Comparison of ENCODE assay signal across 7 cellular contexts in the genomic region with DNA sequence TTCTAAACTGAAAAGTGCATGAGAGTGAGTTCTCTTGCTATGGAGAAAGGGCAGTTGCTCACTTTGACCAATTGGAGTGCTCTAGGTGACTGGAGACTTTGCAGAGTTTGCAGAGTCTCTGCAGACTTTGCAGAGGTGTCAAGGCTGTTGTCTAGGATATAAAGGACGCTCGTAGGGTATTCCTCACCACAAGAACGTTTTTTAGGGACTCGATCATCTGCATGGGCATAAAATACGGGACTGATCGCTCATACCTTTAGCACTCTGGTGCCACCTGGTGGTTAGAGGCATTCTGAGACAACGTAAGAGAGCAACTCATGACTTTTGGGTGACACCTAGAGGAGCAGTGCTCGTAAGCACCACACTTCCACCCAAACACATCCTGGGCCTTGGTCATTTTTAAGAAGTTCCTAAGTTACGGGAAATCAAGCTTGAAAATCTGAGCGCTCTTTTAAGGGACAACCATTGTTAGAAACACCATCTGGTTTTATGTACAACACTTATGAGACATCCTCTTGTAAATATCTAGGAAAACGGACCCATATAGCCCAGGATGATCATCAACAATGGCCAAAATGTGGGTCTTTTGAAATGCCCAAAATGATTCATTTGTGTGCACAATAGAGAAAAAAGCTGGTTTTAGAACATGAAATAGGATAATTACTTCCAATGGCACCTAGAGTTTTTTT. TPM values are rescaled to one million over a fixed set of nuclear protein-coding genes. Genes with fewer than 3 reads are reported as not detected.
DNase-seq lines count a peak whose midpoint lies in the region; ATAC-seq, FAIRE-seq and TF ChIP-seq lines count a peak whose summit lies in the region.

No MANE protein-coding gene starts in this region.

- POLR2A ChIA-PET in HepG2 (lab: Yijun Ruan, JAX), result no interaction called here

- no peaks in the 10 kb centered on the region for H3K79me2 ChIP-seq in HepG2 (ENCODE audit: insufficient read depth, low read length)

- TF ChIP-seq CTCF in GM13977 (IDR thresholded peaks at IDR 0.05; ENCODE audit: extremely low read depth, insufficient read depth, missing control alignments), result peak; percentile 99
- TF ChIP-seq CTCF in colonic mucosa (IDR thresholded peaks at IDR 0.05), result peak; percentile 94
- TF ChIP-seq CTCF in HepG2 (CRISPR knock-in tag; IDR thresholded peaks at IDR 0.05), result peak; percentile 99

- H4K20me1 ChIP-seq in HepG2 (ENCODE audit: insufficient read depth, low read length), result no peaks in the 10 kb centered on the region

- TF ChIP-seq EP300 in HepG2 (IDR thresholded peaks at IDR 0.05; ENCODE audit: low read depth in 2 of 2, low read length in 2 of 2), result no peak
- no peak for TF ChIP-seq EP300 in HepG2 (CRISPR knock-in tag; IDR thresholded peaks at IDR 0.05; ENCODE audit: borderline replicate concordance)

- DNase-seq in GM13977 (ENCODE audit: low spot score), result peak; percentile 67
- DNase-seq in NCI-H69 (lab: John Stamatoyannopoulos, UW), result peak; percentile 86
- peak; percentile 89 to 96 for DNase-seq in activated CD4-positive, alpha-beta T cell treated with anti-CD3 and anti-CD28 coated beads for 4 hours
- DNase-seq in colonic mucosa, result peak; percentile 96
- peak; percentile 85 for DNase-seq in HepG2 (ENCODE audit: low spot score)
- DNase-seq in stimulated activated CD4-positive, alpha-beta T cell treated with anti-CD3 and anti-CD28 coated beads, Interleukin-4, amount 100 ng/mL, for 48 hours (ENCODE audit: low read depth in 2 of 2), result peak; percentile 84 to 87

- CTCF ChIA-PET in HepG2 (lab: Yijun Ruan, JAX; ENCODE audit: low intra/inter-chr PET ratio, low total read pairs), result interaction anchor here (1.0 to 6.2 kb wide), 4 partner anchors 141 to 854 kb away, joined by 3 to 126 read pairs (median 10); no protein-coding TSS in a partner anchor

- no peaks in the 10 kb centered on the region for H3K9me3 ChIP-seq in colonic mucosa
- no peaks in the 10 kb centered on the region for H3K9me3 ChIP-seq in HepG2 (ENCODE audit: low read length)

- 2% methylated on average over 11 of the region's 11 CpGs for WGBS in HepG2 (ENCODE audit: low lambda C conversion rate)

- TF ChIP-seq POLR2A in HepG2 (IDR thresholded peaks at IDR 0.05; ENCODE audit: insufficient read depth in 1 of 2, low read depth in 2 of 2, low read length in 2 of 2), result no peak

- intact Hi-C loops in colonic mucosa (cut with DNase I), result loop anchor here (2.0 kb wide), 2 partner anchors 140 to 318 kb away; no protein-coding TSS in a partner anchor
- intact Hi-C loops in HepG2 (cut with micrococcal nuclease; ENCODE audit: unreplicated experiment), result loop anchor here (1.0 to 2.0 kb wide), 2 partner anchors 141 to 318 kb away; no protein-coding TSS in a partner anchor

- TF ChIP-seq RAD21 in HepG2 (CRISPR knock-in tag; IDR thresholded peaks at IDR 0.05), result peak; percentile 94

- H3K9ac ChIP-seq in colonic mucosa (ENCODE audit: low read depth in 2 of 2, low read length in 2 of 2), result no peak overlapping the region
- no peak overlapping the region for H3K9ac ChIP-seq in HepG2 (ENCODE audit: insufficient read depth, low read depth, low read length)

- H3K27ac ChIP-seq in colonic mucosa (no peak overlapping the region), HepG2 (ENCODE audit: extremely low read length, insufficient read depth, low read length) (no peak overlapping the region)

- peak overlapping the region; percentile 58; the same call in 1 of the 2 replicates for H3K4me2 ChIP-seq in HepG2 (ENCODE audit: low read depth, low read length)

- no peak overlapping the region for H2AFZ ChIP-seq in HepG2 (ENCODE audit: low read length)

- H3K4me1 ChIP-seq in colonic mucosa (no peaks in the 10 kb centered on the region), HepG2 (ENCODE audit: insufficient read depth, low read length) (no peaks in the 10 kb centered on the region)

- H3K4me3 ChIP-seq in colonic mucosa, result no peak overlapping the region
- H3K4me3 ChIP-seq in HepG2 (replicated peaks in 1 of 3; ENCODE audit: insufficient read depth in 1 of 3, low read depth in 2 of 3, low read length in 3 of 3), result no peak overlapping the region

- FAIRE-seq in HepG2 (lab: Jason Lieb, UNC), result peak; percentile 95

- in situ Hi-C loops in GM13977 (cut with MboI; ENCODE audit: low pct_unique_long_range_greater_than_20kb, low sequenced_read_pairs, unreplicated experiment) (loop anchor here (5.0 to 10.0 kb wide), 2 partner anchors 137 to 324 kb away; a partner anchor contains a TSS), HepG2 (cut with HindIII; ENCODE audit: extremely low pct_ligation_motif_present, low pct_unique_long_range_greater_than_20kb) (loop anchor here (5.0 to 10.0 kb wide), 2 partner anchors 142 to 314 kb away; no protein-coding TSS in a partner anchor)

- ATAC-seq in HG03521 (IDR thresholded peaks at IDR 0.05; ENCODE audit: unreplicated experiment) (peak; percentile 82), HepG2 (peak; percentile 99)

- H3K27me3 ChIP-seq in colonic mucosa, result no peaks in the 10 kb centered on the region
- no peaks in the 10 kb centered on the region; a peak in 1 of 5 replicates for H3K27me3 ChIP-seq in HepG2 (ENCODE audit: control insufficient read depth in 1 of 2, insufficient read depth in 2 of 2, low read length in 2 of 2)

- no TSS peak for BruUV-seq in HepG2 (replicated peaks; lab: Mats Ljungman, UMichigan)

- no peaks in the 10 kb centered on the region for H3K36me3 ChIP-seq in colonic mucosa
- no peaks in the 10 kb centered on the region for H3K36me3 ChIP-seq in HepG2 (replicated peaks in 1 of 2; ENCODE audit: control insufficient read depth in 1 of 2, insufficient read depth in 2 of 2, low read length in 2 of 2)

TF ChIP-seq in HepG2, 621 proteins besides CTCF, POLR2A, EP300 and RAD21 (continues in another document):
- TF ChIP-seq SMAD9 (CRISPR knock-in tag; IDR thresholded peaks at IDR 0.05) (no peak), ZNF292 (CRISPR knock-in tag; IDR thresholded peaks at IDR 0.05; ENCODE audit: borderline replicate concordance, low read depth) (no peak), CHD4 (IDR thresholded peaks at IDR 0.05; ENCODE audit: borderline replicate concordance, low read length) (no peak), NFIB (CRISPR knock-in tag; IDR thresholded peaks at IDR 0.05; ENCODE audit: borderline replicate concordance) (no peak), ZNF761 (CRISPR knock-in tag; conservative IDR thresholded peaks at IDR 0.05) (no peak), RFX3 (CRISPR knock-in tag; IDR thresholded peaks at IDR 0.05) (no peak), TCF7L2 (IDR thresholded peaks at IDR 0.05; ENCODE audit: low read depth, low read length) (no peak), IRF2 (CRISPR knock-in tag; IDR thresholded peaks at IDR 0.05) (peak; percentile 36; the same call in 1 of the 2 replicates), SMC3 (IDR thresholded peaks at IDR 0.05; ENCODE audit: low read length) (peak; percentile 98), PHF5A (CRISPR knock-in tag; IDR thresholded peaks at IDR 0.05; ENCODE audit: low read depth, unreplicated experiment) (no peak), MYNN (CRISPR knock-in tag; IDR thresholded peaks at IDR 0.05; ENCODE audit: low read depth) (no peak), ZNF331 (CRISPR knock-in tag; IDR thresholded peaks at IDR 0.05) (no peak), ZNF225 (CRISPR knock-in tag; IDR thresholded peaks at IDR 0.05) (no peak)
- TF ChIP-seq, protein P1, sequence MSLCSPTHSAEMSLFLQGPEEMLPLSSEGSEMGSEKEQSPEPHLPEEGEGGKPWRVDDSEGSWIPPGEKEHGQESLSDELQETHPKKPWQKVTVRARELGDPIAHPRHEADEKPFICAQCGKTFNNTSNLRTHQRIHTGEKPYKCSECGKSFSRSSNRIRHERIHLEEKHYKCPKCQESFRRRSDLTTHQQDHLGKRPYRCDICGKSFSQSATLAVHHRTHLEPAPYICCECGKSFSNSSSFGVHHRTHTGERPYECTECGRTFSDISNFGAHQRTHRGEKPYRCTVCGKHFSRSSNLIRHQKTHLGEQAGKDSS (CRISPR knock-in tag; IDR thresholded peaks at IDR 0.05; ENCODE audit: borderline replicate concordance, low read depth), result peak; percentile 30; the same call in 1 of the 2 replicates
- TF ChIP-seq, protein P2, sequence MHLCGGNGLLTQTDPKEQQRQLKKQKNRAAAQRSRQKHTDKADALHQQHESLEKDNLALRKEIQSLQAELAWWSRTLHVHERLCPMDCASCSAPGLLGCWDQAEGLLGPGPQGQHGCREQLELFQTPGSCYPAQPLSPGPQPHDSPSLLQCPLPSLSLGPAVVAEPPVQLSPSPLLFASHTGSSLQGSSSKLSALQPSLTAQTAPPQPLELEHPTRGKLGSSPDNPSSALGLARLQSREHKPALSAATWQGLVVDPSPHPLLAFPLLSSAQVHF (CRISPR knock-in tag; IDR thresholded peaks at IDR 0.05), result no peak

RNA-seq across cellular contexts. Expression of a gene that starts 51.6 kb away (rescaled TPM):
- total RNA-seq in colonic mucosa, result under 1 TPM; 0.05 to 0.17 TPM
- not detected in 2 replicates for total RNA-seq in HepG2 (2016; rRNA removed; fragmentation: Illumina TruSeq; extraction: Trizol)
- not detected in 2 replicates for total RNA-seq in HepG2 (2016; cell fraction: cytosol; rRNA removed; fragmentation: Illumina TruSeq; extraction: Trizol; ENCODE audit: low read depth)
- total RNA-seq in HepG2 (2016; cell fraction: insoluble cytoplasmic fraction; rRNA removed; fragmentation: Illumina TruSeq; extraction: Trizol), result not detected in 2 replicates
- total RNA-seq in HepG2 (2016; cell fraction: membrane; rRNA removed; fragmentation: Illumina TruSeq; extraction: Trizol), result not detected in 2 replicates
- not detected in 2 replicates for total RNA-seq in HepG2 (2016; cell fraction: nucleus; rRNA removed; fragmentation: Illumina TruSeq; extraction: Trizol)
- not detected in 2 replicates for polyA plus RNA-seq in HepG2 (2011; rRNA removed)
- polyA plus RNA-seq in HepG2 (2011; cell fraction: cytosol; rRNA removed), result not detected in 2 replicates
- not detected in 2 replicates for polyA plus RNA-seq in HepG2 (2011; cell fraction: nucleus; rRNA removed)
- polyA plus RNA-seq in HepG2 (2012), result not detected in 2 replicates
- polyA plus RNA-seq in HepG2 (2016; cell fraction: cytosol; fragmentation: Illumina TruSeq; extraction: Trizol; ENCODE audit: low read depth), result not detected in 2 replicates
- not detected in 2 replicates for polyA plus RNA-seq in HepG2 (2016; cell fraction: insoluble cytoplasmic fraction; fragmentation: Illumina TruSeq; extraction: Trizol; ENCODE audit: low read depth)
- polyA plus RNA-seq in HepG2 (2016; cell fraction: membrane; fragmentation: Illumina TruSeq; extraction: Trizol; ENCODE audit: low read depth), result not detected in 2 replicates
- polyA plus RNA-seq in HepG2 (2016; cell fraction: nucleus; fragmentation: Illumina TruSeq; extraction: Trizol; ENCODE audit: insufficient read depth, low read depth), result not detected in 2 replicates
- 0.05 TPM in 1 of 2 replicates, not detected in the other for polyA minus RNA-seq in HepG2 (2011; rRNA and poly(A)+ RNA removed; ENCODE audit: low replicate concordance)
- not detected in 2 replicates for polyA minus RNA-seq in HepG2 (2011; cell fraction: cytosol; rRNA and poly(A)+ RNA removed)
- polyA minus RNA-seq in HepG2 (2011; cell fraction: nucleus; rRNA and poly(A)+ RNA removed), result not detected in 2 replicates
